13 cellular contexts compared by ENCODE assay signal in genomic region chr18:37668971-37669747, GRCh38.
DNase-seq lines count a peak whose midpoint lies in the region; ATAC-seq and TF ChIP-seq lines count a peak whose summit lies in the region.
"Had no signal": no experiment of that assay in that cellular context is flagged by ENCODE, and none has a peak within 500 bp of the region (broad histone marks: within the 10 kb centered on the region; RNA-seq: fewer than 3 reads in every experiment).

No MANE protein-coding gene starts in this region.

- H4K20me1 ChIP-seq in osteoblast (ENCODE audit: insufficient read depth, low read length), result no peaks in the 10 kb centered on the region

- no peak overlapping the region for H3K4me2 ChIP-seq in osteoblast (ENCODE audit: insufficient read depth, low read length)

- no peak for TF ChIP-seq POLR2A in Peyer's patch (IDR thresholded peaks at IDR 0.05)

- H3K27me3 ChIP-seq in H7 (ENCODE audit: control insufficient read depth, insufficient read depth, low read length), result no peaks in the 10 kb centered on the region
- no peaks in the 10 kb centered on the region for H3K27me3 ChIP-seq in ectodermal cell (ENCODE audit: control insufficient read depth, insufficient read depth, low read length, poor library complexity, severe bottlenecking)
- no peaks in the 10 kb centered on the region for H3K27me3 ChIP-seq in osteoblast (ENCODE audit: insufficient read depth, low read length)
- H3K27me3 ChIP-seq in Peyer's patch, result no peaks in the 10 kb centered on the region
- H3K27me3 ChIP-seq: adrenal gland, dorsolateral prefrontal cortex, gastroesophageal sphincter had no signal

- H3K36me3 ChIP-seq in H7 (replicated peaks; ENCODE audit: control insufficient read depth, insufficient read depth, low read length), result no peaks in the 10 kb centered on the region
- H3K36me3 ChIP-seq in ectodermal cell (ENCODE audit: control insufficient read depth, insufficient read depth, low read length), result no peaks in the 10 kb centered on the region
- no peaks in the 10 kb centered on the region for H3K36me3 ChIP-seq in osteoblast (ENCODE audit: insufficient read depth, low read length)
- no peaks in the 10 kb centered on the region for H3K36me3 ChIP-seq in Peyer's patch
- H3K36me3 ChIP-seq: adrenal gland, gastroesophageal sphincter had no signal

- DNase-seq in H7, result peak; percentile 58
- DNase-seq in NCI-H2107 treated with DMSO at 0.1 percent for 48 hours (lab: John Stamatoyannopoulos, UW; ENCODE audit: unreplicated experiment), result peak; percentile 57
- peak; percentile 39 for DNase-seq in osteoblast (ENCODE audit: insufficient read length, low spot score, missing footprints)
- no peak for DNase-seq in stimulated activated CD8-positive, alpha-beta memory T cell treated with anti-CD3 and anti-CD28 coated beads, Interleukin-4, amount 100 ng/mL, for 48 hours
- DNase-seq in Peyer's patch, result no peak
- DNase-seq: left colon; stimulated activated CD4-positive, alpha-beta T cell treated with anti-CD3 and anti-CD28 coated beads, Interleukin-1b, Interleukin-23, amount 100 ng/mL, for 48 hours had no signal

- H3K9me3 ChIP-seq in ectodermal cell (ENCODE audit: control insufficient read depth, low read length) (no peaks in the 10 kb centered on the region), osteoblast (ENCODE audit: low read depth, low read length) (peaks cover 2% of the 10 kb centered on the region), Peyer's patch (no peaks in the 10 kb centered on the region)
- H3K9me3 ChIP-seq: adrenal gland, gastroesophageal sphincter had no signal

- H3K27ac ChIP-seq in ectodermal cell (ENCODE audit: insufficient read depth, low read depth, low read length, poor library complexity, severe bottlenecking), result peak overlapping the region; percentile 6
- no peak overlapping the region for H3K27ac ChIP-seq in osteoblast (ENCODE audit: low read depth, low read length)
- H3K27ac ChIP-seq in Peyer's patch, result no peak overlapping the region
- H3K27ac ChIP-seq: gastroesophageal sphincter had no signal

- H3K4me1 ChIP-seq in ectodermal cell (ENCODE audit: control insufficient read depth, insufficient read depth, low read length), result peaks cover 8% of the 10 kb centered on the region
- no peaks in the 10 kb centered on the region for H3K4me1 ChIP-seq in osteoblast (ENCODE audit: insufficient read depth, low read length)
- H3K4me1 ChIP-seq in Peyer's patch, result no peaks in the 10 kb centered on the region
- H3K4me1 ChIP-seq: adrenal gland, gastroesophageal sphincter had no signal

- no peak for ATAC-seq in GM18502 (IDR thresholded peaks at IDR 0.05; ENCODE audit: poor library complexity, unreplicated experiment)
- no peak for ATAC-seq in HG03095 (IDR thresholded peaks at IDR 0.05; ENCODE audit: unreplicated experiment)
- ATAC-seq: gastroesophageal sphincter, left colon had no signal

- no peaks in the 10 kb centered on the region for H3K79me2 ChIP-seq in osteoblast (ENCODE audit: insufficient read depth, low read length)

- TF ChIP-seq CTCF in osteoblast (IDR thresholded peaks at IDR 0.05; ENCODE audit: extremely low read depth, low read depth, low read length), result no peak
- no peak for TF ChIP-seq CTCF in Peyer's patch (IDR thresholded peaks at IDR 0.05)

- no peak overlapping the region for H2AFZ ChIP-seq in osteoblast (ENCODE audit: low read length)

- H3K4me3 ChIP-seq in H7 (ENCODE audit: insufficient read depth, low read depth, low read length), result no peak overlapping the region
- H3K4me3 ChIP-seq in ectodermal cell (ENCODE audit: insufficient read depth, low read depth, low read length), result no peak overlapping the region
- H3K4me3 ChIP-seq in osteoblast (ENCODE audit: insufficient read depth, low read length), result no peak overlapping the region
- H3K4me3 ChIP-seq in Peyer's patch, result no peak overlapping the region
- H3K4me3 ChIP-seq: adrenal gland, dorsolateral prefrontal cortex, gastroesophageal sphincter had no signal

- WGBS in ectodermal cell, 2 experiments, result 74 to 77% methylated on average over 15 of the region's 15 CpGs

Comparison
In these comparisons a context has a peak if more than half of its experiments do, and no peak if none do; other contexts are left out.
1. DNase-seq: peak in H7 (single experiment), NCI-H2107 treated with DMSO at 0.1 percent for 48 hours (single experiment) and osteoblast (single experiment); none in stimulated activated CD8-positive, alpha-beta memory T cell treated with anti-CD3 and anti-CD28 coated beads, Interleukin-4, amount 100 ng/mL, for 48 hours (single experiment) and Peyer's patch (0 of 3).